Comparison of ENCODE assay signal across 17 cellular contexts in genomic region chr5:54558362-54558761, GRCh38. TPM values are rescaled to one million over a fixed set of nuclear protein-coding genes. Genes with fewer than 3 reads are reported as not detected.
A peak's percentile ranks its signal among the peaks of the same experiment; 100 is the strongest.
DNase-seq lines count a peak whose midpoint lies in the region; ATAC-seq and TF ChIP-seq lines count a peak whose summit lies in the region.
"Had no signal": no experiment of that assay in that cellular context is flagged by ENCODE, and none has a peak within 500 bp of the region (broad histone marks: within the 10 kb centered on the region; RNA-seq: fewer than 3 reads in every experiment).

No MANE protein-coding gene starts in this region.

- TF ChIP-seq CTCF in upper lobe of left lung (IDR thresholded peaks at IDR 0.05): no peak

- no peak for TF ChIP-seq POLR2A in upper lobe of left lung (IDR thresholded peaks at IDR 0.05)

- H3K4me3 ChIP-seq in SK-N-MC (no peak overlapping the region), upper lobe of left lung (no peak overlapping the region)
- H3K4me3 ChIP-seq: BLaER1 treated with 17β-estradiol and CSF1 and Interleukin-3, amounts not matched to agents 10 nM and 100 nM; GM12878; GM23338 had no signal

- H3K36me3 ChIP-seq in SK-N-MC (ENCODE audit: insufficient read depth, low read length) (no peaks in the 10 kb centered on the region), upper lobe of left lung (no peaks in the 10 kb centered on the region)

- ATAC-seq in left ventricle myocardium superior (peak; percentile 31), GM21423 (IDR thresholded peaks at IDR 0.05; ENCODE audit: unreplicated experiment) (no peak), upper lobe of left lung (ENCODE audit: low FRiP score in 2 of 2) (no peak)
- ATAC-seq: GM12878, GM23338, PC-3 had no signal

- 68 to 76% methylated on average over 1 of the region's 1 CpG for whole genome bisulfite sequencing in upper lobe of left lung, 2 donors

- peaks cover 0 to 5% (median 0%) of the 10 kb centered on the region in 4 donors for H3K4me1 ChIP-seq in upper lobe of left lung

- H3K27ac ChIP-seq in SK-N-MC: peak overlapping the region; percentile 34; the same call in 1 of the 2 replicates
- peak overlapping the region in 1 of 4 donors; percentile 39 for H3K27ac ChIP-seq in upper lobe of left lung
- H3K27ac ChIP-seq: BLaER1 treated with 17β-estradiol and CSF1 and Interleukin-3, amounts not matched to agents 10 nM and 100 nM; RWPE1 had no signal

- H3K27me3 ChIP-seq in upper lobe of left lung: no peaks in the 10 kb centered on the region
- H3K27me3 ChIP-seq: BLaER1 treated with 17β-estradiol and CSF1 and Interleukin-3, amounts not matched to agents 10 nM and 100 nM had no signal

- H3K9me3 ChIP-seq in SK-N-MC (ENCODE audit: low read depth, low read length) (no peaks in the 10 kb centered on the region), upper lobe of left lung (no peaks in the 10 kb centered on the region)

- H3K9ac ChIP-seq in SK-N-MC (ENCODE audit: insufficient read length): no peak overlapping the region
- H3K9ac ChIP-seq: BLaER1 treated with 17β-estradiol and CSF1 and Interleukin-3, amounts not matched to agents 10 nM and 100 nM had no signal

- intact Hi-C loops in left ventricle myocardium superior (cut with micrococcal nuclease) (no loop called here), cardiac septum (cut with DNase I) (no loop called here)

- DNase-seq in left ventricle myocardium superior: no peak
- no peak for DNase-seq in cardiac septum (ENCODE audit: low spot score)
- DNase-seq in SK-N-MC (ENCODE audit: low read depth, low spot score): no peak
- DNase-seq in kidney tubule cell (ENCODE audit: low spot score): peak; percentile 47
- no peak for DNase-seq in NCI-H2081 treated with DMSO at 0.1 percent for 48 hours (lab: John Stamatoyannopoulos, UW)
- DNase-seq in upper lobe of left lung: no peak
- DNase-seq: CD8-positive, alpha-beta memory T cell; HCEC 1CT; NCI-H1105; NCI-H2081; NCI-H524 treated with DMSO at 0.1 percent for 48 hours; PC-3 had no signal

- no peak for TF ChIP-seq EP300 in upper lobe of left lung (IDR thresholded peaks at IDR 0.05)

RNA-seq across cellular contexts. Expression of gene SNX18, which starts 40.8 kb away (rescaled TPM):
- total RNA-seq in left ventricle myocardium superior: 20.9 TPM
- 24.2 TPM for total RNA-seq in cardiac septum
- 10 to 100 TPM; 22.4 to 50.2 (median 43.3) TPM for total RNA-seq in upper lobe of left lung
